13 cellular contexts compared by ENCODE assay signal in the genomic region with DNA sequence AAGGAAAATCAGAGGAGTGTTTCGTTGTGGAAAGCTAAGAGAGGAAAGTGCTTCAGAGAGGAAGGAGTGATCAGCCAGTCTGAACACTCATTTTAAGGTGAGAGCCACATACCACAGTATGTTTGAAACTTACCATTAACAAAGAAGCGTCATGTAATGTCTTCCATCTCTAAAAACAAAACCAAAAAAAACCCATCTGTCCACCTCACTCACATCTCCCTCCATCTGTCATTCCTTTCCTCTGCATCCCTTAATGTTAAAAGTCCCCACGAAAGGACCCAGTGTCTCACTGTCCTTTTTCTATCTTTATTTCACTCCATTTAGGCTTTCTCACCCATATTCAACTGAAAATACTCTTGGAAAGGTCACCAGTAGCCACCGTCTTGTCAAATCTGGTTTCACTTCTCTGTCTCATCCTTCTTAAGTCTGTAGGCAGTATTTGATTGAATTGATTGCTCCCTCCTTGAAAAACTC. TPM values are rescaled to one million over a fixed set of nuclear protein-coding genes. Genes with fewer than 3 reads are reported as not detected.
A peak's percentile ranks its signal among the peaks of the same experiment; 100 is the strongest.
DNase-seq lines count a peak whose midpoint lies in the region; ATAC-seq lines count a peak whose summit lies in the region.
"Had no signal": no experiment of that assay in that cellular context is flagged by ENCODE, and none has a peak within 500 bp of the region (broad histone marks: within the 10 kb centered on the region; RNA-seq: fewer than 3 reads in every experiment).

No MANE protein-coding gene starts in this region.

- intact Hi-C loops in Right ventricle myocardium inferior (cut with DNase I) = loop anchor here (10.0 kb wide), 1 partner anchor 109 kb away; the partner anchor contains the start of gene PTPRA

- peaks cover 0 to 7% (median 3%) of the 10 kb centered on the region in 3 donors for H3K4me1 Mint-ChIP-seq in naive B cell

- no peak overlapping the region for H3K27ac Mint-ChIP-seq in naive B cell

- no peaks in the 10 kb centered on the region for H3K9me3 Mint-ChIP-seq in naive B cell

- peak; percentile 48 for ATAC-seq in GM18499 (IDR thresholded peaks at IDR 0.05; ENCODE audit: insufficient read depth, unreplicated experiment)
- peak; percentile 65 for ATAC-seq in GM21360 (IDR thresholded peaks at IDR 0.05; ENCODE audit: unreplicated experiment)
- peak; percentile 70 for ATAC-seq in HG03520 (IDR thresholded peaks at IDR 0.05; ENCODE audit: unreplicated experiment)
- peak; percentile 41 to 60 for ATAC-seq in naive B cell (ENCODE audit: low read depth in 2 of 2)
- ATAC-seq in left lobe of liver = no peak
- no peak for ATAC-seq in Right ventricle myocardium inferior

- peak; percentile 12 for DNase-seq in naive B cell
- no peak for DNase-seq in activated gamma-delta T cell treated with Interleukin-2 at 50 U/mL for 16 hours
- DNase-seq in left lobe of liver (ENCODE audit: low spot score) = no peak
- no peak for DNase-seq in Right ventricle myocardium inferior (ENCODE audit: missing footprints)
- DNase-seq in medulla oblongata (ENCODE audit: extremely low spot score) = no peak
- DNase-seq: activated CD8-positive, alpha-beta memory T cell treated with anti-CD3 and anti-CD28 coated beads, Interleukin-2, amount 50 U/mL, for 4 hours; DMS79 treated with DMSO at 0.1 percent for 48 hours; NCI-H2171 treated with DMSO at 0.1 percent for 48 hours; SW 1271 had no signal

- H3K4me3 Mint-ChIP-seq in naive B cell = no peak overlapping the region

- H3K27me3 Mint-ChIP-seq in naive B cell = no peaks in the 10 kb centered on the region

- peaks cover 10 to 14% of the 10 kb centered on the region in 2 donors for H3K36me3 Mint-ChIP-seq in naive B cell

RNA-seq across cellular contexts. Expression of gene GNRH2, which starts 59.4 kb away (rescaled TPM):
- not detected for polyA plus RNA-seq in naive B cell (ENCODE audit: low read depth in 6 of 6)
- total RNA-seq in left lobe of liver = 1.6 TPM
- total RNA-seq in Right ventricle myocardium inferior = not detected
- total RNA-seq: frontal cortex had no signal

Comparison
In these comparisons a context has a peak if more than half of its experiments do, and no peak if none do; other contexts are left out.
1. ATAC-seq: peak in GM18499 (single experiment), GM21360 (single experiment), HG03520 (single experiment) and naive B cell (2 of 2); none in left lobe of liver (single experiment) and Right ventricle myocardium inferior (single experiment).